ENCODE assay signal across 35 cellular contexts in genomic region chr1:11042995-11043874, GRCh38. TPM values are rescaled to one million over a fixed set of nuclear protein-coding genes. Genes with fewer than 3 reads are reported as not detected.
"Had no signal": no experiment of that assay in that cellular context is flagged by ENCODE, and none has a peak within 500 bp of the region (broad histone marks: within the 10 kb centered on the region; RNA-seq: fewer than 3 reads in every experiment).

No MANE protein-coding gene starts in this region.

- H3K9me3 ChIP-seq: gastroesophageal sphincter, mucosa of descending colon, neutrophil, ovary, prostate gland, stomach, thyroid gland, upper lobe of left lung had no signal

- FAIRE-seq: small intestine had no signal

- H3K27ac ChIP-seq: gastroesophageal sphincter, neutrophil, ovary, prostate gland, stomach, thyroid gland, upper lobe of left lung had no signal

- H3K9me3 Mint-ChIP-seq: activated CD4-positive, alpha-beta T cell treated with anti-CD3 and anti-CD28 coated beads, Interleukin-2, amount 10 ng/mL, durations not matched to agents 24 days and 14 days; activated CD8-positive, alpha-beta T cell treated with anti-CD3 and anti-CD28 coated beads for 36 hours; activated T-helper 1 cell treated with anti-CD3 and anti-CD28 coated beads, Interleukin-12 subunit alpha, Interleukin-12 subunit beta, Interleukin-2, Interleukin-4 antibody, amounts not matched to agents 30 ng/mL and 10 ng/mL and 1 ng/mL, durations not matched to agents 14 hours and 24 hours and 36 hours; effector memory CD8-positive, alpha-beta T cell; natural killer cell treated with Interleukin-12 subunit alpha and Interleukin-12 subunit beta and Interleukin-15 and Interleukin-18, amount 100 ng/mL, for 72 hours; stimulated activated effector memory CD8-positive, alpha-beta T cell treated with anti-CD3 and anti-CD28 coated beads, Interleukin-12 subunit alpha, Interleukin-12 subunit beta, amount 100 ng/mL, for 72 hours; T-helper 2 cell treated with Interferon-gamma antibody and Interleukin-4, amounts not matched to agents 5 μg/mL and 100 μg/mL, for 36 hours had no signal

- ATAC-seq: activated CD8-positive, alpha-beta T cell treated with anti-CD3 and anti-CD28 coated beads for 36 hours; effector memory CD8-positive, alpha-beta T cell; gastroesophageal sphincter; left lobe of liver; mucosa of descending colon; natural killer cell treated with Interleukin-12 subunit alpha and Interleukin-12 subunit beta and Interleukin-15 and Interleukin-18, amount 100 ng/mL, for 72 hours; sciatic nerve had no signal

- H3K27me3 ChIP-seq: neutrophil, ovary, thyroid gland, upper lobe of left lung had no signal

- H3K4me1 Mint-ChIP-seq: activated CD4-positive, alpha-beta T cell treated with anti-CD3 and anti-CD28 coated beads, Interleukin-2, amount 10 ng/mL, durations not matched to agents 24 days and 14 days; stimulated activated effector memory CD8-positive, alpha-beta T cell treated with anti-CD3 and anti-CD28 coated beads, Interleukin-12 subunit alpha, Interleukin-12 subunit beta, amount 100 ng/mL, for 72 hours had no signal

- H3K4me1 ChIP-seq: prostate gland, thyroid gland had no signal

- H3K27me3 Mint-ChIP-seq: activated CD4-positive, alpha-beta T cell treated with anti-CD3 and anti-CD28 coated beads, Interleukin-2, amount 10 ng/mL, durations not matched to agents 24 days and 14 days; activated CD8-positive, alpha-beta T cell treated with anti-CD3 and anti-CD28 coated beads for 36 hours; effector memory CD8-positive, alpha-beta T cell; natural killer cell treated with Interleukin-12 subunit alpha and Interleukin-12 subunit beta and Interleukin-15 and Interleukin-18, amount 100 ng/mL, for 72 hours had no signal

- H3K4me3 Mint-ChIP-seq: activated CD4-positive, alpha-beta T cell treated with anti-CD3 and anti-CD28 coated beads, Interleukin-2, amount 10 ng/mL, durations not matched to agents 24 days and 14 days; activated CD8-positive, alpha-beta T cell treated with anti-CD3 and anti-CD28 coated beads for 36 hours; activated T-helper 1 cell treated with anti-CD3 and anti-CD28 coated beads, Interleukin-12 subunit alpha, Interleukin-12 subunit beta, Interleukin-2, Interleukin-4 antibody, amounts not matched to agents 30 ng/mL and 10 ng/mL and 1 ng/mL, durations not matched to agents 14 hours and 24 hours and 36 hours; effector memory CD8-positive, alpha-beta T cell; natural killer cell treated with Interleukin-12 subunit alpha and Interleukin-12 subunit beta and Interleukin-15 and Interleukin-18, amount 100 ng/mL, for 72 hours; stimulated activated effector memory CD8-positive, alpha-beta T cell treated with anti-CD3 and anti-CD28 coated beads, Interleukin-12 subunit alpha, Interleukin-12 subunit beta, amount 100 ng/mL, for 72 hours; T-helper 2 cell treated with Interferon-gamma antibody and Interleukin-4, amounts not matched to agents 5 μg/mL and 100 μg/mL, for 36 hours had no signal

- H3K27ac Mint-ChIP-seq: activated CD4-positive, alpha-beta T cell treated with anti-CD3 and anti-CD28 coated beads, Interleukin-2, amount 10 ng/mL, durations not matched to agents 24 days and 14 days; activated CD8-positive, alpha-beta T cell treated with anti-CD3 and anti-CD28 coated beads for 36 hours; activated T-helper 1 cell treated with anti-CD3 and anti-CD28 coated beads, Interleukin-12 subunit alpha, Interleukin-12 subunit beta, Interleukin-2, Interleukin-4 antibody, amounts not matched to agents 30 ng/mL and 10 ng/mL and 1 ng/mL, durations not matched to agents 14 hours and 24 hours and 36 hours; effector memory CD8-positive, alpha-beta T cell; natural killer cell treated with Interleukin-12 subunit alpha and Interleukin-12 subunit beta and Interleukin-15 and Interleukin-18, amount 100 ng/mL, for 72 hours; stimulated activated effector memory CD8-positive, alpha-beta T cell treated with anti-CD3 and anti-CD28 coated beads, Interleukin-12 subunit alpha, Interleukin-12 subunit beta, amount 100 ng/mL, for 72 hours; T-helper 2 cell treated with Interferon-gamma antibody and Interleukin-4, amounts not matched to agents 5 μg/mL and 100 μg/mL, for 36 hours had no signal

- H3K36me3 ChIP-seq: gastroesophageal sphincter, neutrophil, ovary, prostate gland, stomach, thyroid gland, upper lobe of left lung had no signal

- H3K4me3 ChIP-seq: gastroesophageal sphincter, lung, mucosa of descending colon, ovary, prostate gland, stomach, thyroid gland, upper lobe of left lung had no signal

- DNase-seq: activated CD4-positive, alpha-beta T cell treated with anti-CD3 and anti-CD28 coated beads, Interleukin-2, amount 10 ng/mL, durations not matched to agents 24 days and 14 days; activated CD8-positive, alpha-beta T cell treated with anti-CD3 and anti-CD28 coated beads for 36 hours; activated gamma-delta T cell treated with Interleukin-2 at 50 U/mL for 16 hours; activated naive CD4-positive, alpha-beta T cell treated with anti-CD3 and anti-CD28 coated beads, Interleukin-2, amount 50 U/mL, for 16 hours; activated T-cell treated with anti-CD3 and anti-CD28 coated beads, Interleukin-2, amount 50 U/mL, for 1 hour; amniotic stem cell; caudate nucleus; cortex of kidney; effector memory CD8-positive, alpha-beta T cell; hippocampal formation; kidney glomerular epithelial cell; mesendoderm; mucosa of descending colon; ovary; retina; small intestine; stimulated activated CD4-positive, alpha-beta T cell treated with anti-CD3 and anti-CD28 coated beads, Interleukin-4, amount 100 ng/mL, for 24 hours; stomach; T-helper 1 cell; thyroid gland; upper lobe of left lung had no signal

RNA-seq across cellular contexts. Expression of gene MASP2, which starts 3.8 kb away (rescaled TPM):
- total RNA-seq: activated CD8-positive, alpha-beta T cell treated with anti-CD3 and anti-CD28 coated beads for 36 hours; chondrocyte; fibroblast of lung; fibroblast of villous mesenchyme; lung; mucosa of descending colon; myocyte; prostate gland; sciatic nerve; stomach; thyroid gland; upper lobe of left lung had no signal
- polyA plus RNA-seq: fibroblast of lung, small intestine, stomach had no signal
